1 cellular context compared by ENCODE assay signal in the genomic region with DNA sequence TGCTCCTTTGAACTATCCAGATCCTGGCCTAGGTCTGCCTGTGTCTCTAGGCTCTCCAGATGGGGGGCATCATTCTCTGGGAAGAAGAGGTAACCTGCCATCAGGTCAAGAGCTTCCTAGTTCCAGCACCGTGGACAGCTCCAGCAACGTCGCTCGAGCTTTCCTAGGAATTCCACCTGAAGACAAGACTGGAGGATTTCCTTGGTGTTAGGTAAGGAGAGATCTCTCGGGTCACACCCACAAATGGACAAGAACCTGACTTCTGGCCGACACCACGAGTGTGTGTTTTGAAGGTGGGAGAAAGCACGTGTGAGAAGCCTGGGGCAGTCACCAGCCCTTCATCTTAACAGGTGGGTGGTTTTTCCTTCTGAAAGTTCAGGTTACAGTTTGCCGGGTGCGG.
TF ChIP-seq lines count a peak whose summit lies in the region.

No MANE protein-coding gene starts in this region.

TF ChIP-seq in HEK293, 187 proteins besides CTCF, POLR2A, EP300 and RAD21 (continued from another document):
- TF ChIP-seq, protein P1, sequence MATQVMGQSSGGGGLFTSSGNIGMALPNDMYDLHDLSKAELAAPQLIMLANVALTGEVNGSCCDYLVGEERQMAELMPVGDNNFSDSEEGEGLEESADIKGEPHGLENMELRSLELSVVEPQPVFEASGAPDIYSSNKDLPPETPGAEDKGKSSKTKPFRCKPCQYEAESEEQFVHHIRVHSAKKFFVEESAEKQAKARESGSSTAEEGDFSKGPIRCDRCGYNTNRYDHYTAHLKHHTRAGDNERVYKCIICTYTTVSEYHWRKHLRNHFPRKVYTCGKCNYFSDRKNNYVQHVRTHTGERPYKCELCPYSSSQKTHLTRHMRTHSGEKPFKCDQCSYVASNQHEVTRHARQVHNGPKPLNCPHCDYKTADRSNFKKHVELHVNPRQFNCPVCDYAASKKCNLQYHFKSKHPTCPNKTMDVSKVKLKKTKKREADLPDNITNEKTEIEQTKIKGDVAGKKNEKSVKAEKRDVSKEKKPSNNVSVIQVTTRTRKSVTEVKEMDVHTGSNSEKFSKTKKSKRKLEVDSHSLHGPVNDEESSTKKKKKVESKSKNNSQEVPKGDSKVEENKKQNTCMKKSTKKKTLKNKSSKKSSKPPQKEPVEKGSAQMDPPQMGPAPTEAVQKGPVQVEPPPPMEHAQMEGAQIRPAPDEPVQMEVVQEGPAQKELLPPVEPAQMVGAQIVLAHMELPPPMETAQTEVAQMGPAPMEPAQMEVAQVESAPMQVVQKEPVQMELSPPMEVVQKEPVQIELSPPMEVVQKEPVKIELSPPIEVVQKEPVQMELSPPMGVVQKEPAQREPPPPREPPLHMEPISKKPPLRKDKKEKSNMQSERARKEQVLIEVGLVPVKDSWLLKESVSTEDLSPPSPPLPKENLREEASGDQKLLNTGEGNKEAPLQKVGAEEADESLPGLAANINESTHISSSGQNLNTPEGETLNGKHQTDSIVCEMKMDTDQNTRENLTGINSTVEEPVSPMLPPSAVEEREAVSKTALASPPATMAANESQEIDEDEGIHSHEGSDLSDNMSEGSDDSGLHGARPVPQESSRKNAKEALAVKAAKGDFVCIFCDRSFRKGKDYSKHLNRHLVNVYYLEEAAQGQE (tag by site-specific recombination; IDR thresholded peaks at IDR 0.05), result peak; percentile 94
